ENCODE assay signal across 8 cellular contexts in genomic region chr1:39398278-39399010, GRCh38.
A peak's percentile ranks its signal among the peaks of the same experiment; 100 is the strongest.
DNase-seq lines count a peak whose midpoint lies in the region; ATAC-seq and TF ChIP-seq lines count a peak whose summit lies in the region.

No MANE protein-coding gene starts in this region.

- no peaks in the 10 kb centered on the region for H3K9me3 ChIP-seq in stomach

- H3K4me3 ChIP-seq in stomach = no peak overlapping the region

- H3K27me3 ChIP-seq in stomach = no peaks in the 10 kb centered on the region

- H3K27me3 Mint-ChIP-seq in dendritic cell treated with granulocyte-macrophage colony-stimulating factor and Interleukin-4, amounts not matched to agents 40 ng/mL and 50 ng/mL, for 4 days = no peaks in the 10 kb centered on the region
- no peaks in the 10 kb centered on the region for H3K27me3 Mint-ChIP-seq in memory B cell

- no peak for TF ChIP-seq CTCF in stomach (IDR thresholded peaks at IDR 0.05)

- H3K27ac Mint-ChIP-seq in dendritic cell treated with granulocyte-macrophage colony-stimulating factor and Interleukin-4, amounts not matched to agents 40 ng/mL and 50 ng/mL, for 4 days = peak overlapping the region; percentile 70
- peak overlapping the region; percentile 41 for H3K27ac Mint-ChIP-seq in memory B cell

- intact Hi-C loops in dendritic cell treated with granulocyte-macrophage colony-stimulating factor and Interleukin-4, amounts not matched to agents 40 ng/mL and 50 ng/mL, for 4 days (cut with micrococcal nuclease) = loop anchor here (1.0 kb wide), 1 partner anchor 10 kb away; no protein-coding TSS in a partner anchor
- intact Hi-C loops in stomach (cut with DNase I; ENCODE audit: low total_unique reads) = no loop called here

- peaks cover 5% of the 10 kb centered on the region for H3K36me3 Mint-ChIP-seq in dendritic cell treated with granulocyte-macrophage colony-stimulating factor and Interleukin-4, amounts not matched to agents 40 ng/mL and 50 ng/mL, for 4 days (ENCODE audit: low read depth)
- peaks cover 6% of the 10 kb centered on the region for H3K36me3 Mint-ChIP-seq in memory B cell

- peak; percentile 67 for DNase-seq in Ammon's horn (ENCODE audit: low spot score)
- DNase-seq in T-helper 22 cell (ENCODE audit: low read depth) = peak; percentile 26
- DNase-seq in memory B cell (ENCODE audit: low spot score in 2 of 2) = no peak
- peak; percentile 59 for DNase-seq in stomach
- DNase-seq in NCI-H2196 (lab: John Stamatoyannopoulos, UW; ENCODE audit: unreplicated experiment) = no peak

- peaks cover 50 to 70% (median 58%) of the 10 kb centered on the region in 4 donors for H3K4me1 ChIP-seq in stomach

- H3K4me3 Mint-ChIP-seq in dendritic cell treated with granulocyte-macrophage colony-stimulating factor and Interleukin-4, amounts not matched to agents 40 ng/mL and 50 ng/mL, for 4 days = no peak overlapping the region
- peak overlapping the region; percentile 21 for H3K4me3 Mint-ChIP-seq in memory B cell

- H3K9me3 Mint-ChIP-seq in dendritic cell treated with granulocyte-macrophage colony-stimulating factor and Interleukin-4, amounts not matched to agents 40 ng/mL and 50 ng/mL, for 4 days = no peaks in the 10 kb centered on the region
- H3K9me3 Mint-ChIP-seq in memory B cell = no peaks in the 10 kb centered on the region

- no peaks in the 10 kb centered on the region for H3K36me3 ChIP-seq in stomach

- H3K4me1 Mint-ChIP-seq in dendritic cell treated with granulocyte-macrophage colony-stimulating factor and Interleukin-4, amounts not matched to agents 40 ng/mL and 50 ng/mL, for 4 days (ENCODE audit: low read depth) = peaks cover 63% of the 10 kb centered on the region
- peaks cover 48% of the 10 kb centered on the region for H3K4me1 Mint-ChIP-seq in memory B cell

- ATAC-seq in HG02642 (IDR thresholded peaks at IDR 0.05; ENCODE audit: poor library complexity, unreplicated experiment) (peak; percentile 47), memory B cell (ENCODE audit: low read depth) (peak; percentile 32), HG03354 (IDR thresholded peaks at IDR 0.05; ENCODE audit: poor library complexity, severe bottlenecking, unreplicated experiment) (no peak)

- H3K27ac ChIP-seq in stomach = peak overlapping the region; percentile 56 to 89 (median 82)

- WGBS in stomach, 5 donors = 34 to 45% (median 39%) methylated on average over 6 of the region's 6 CpGs

- no peak for TF ChIP-seq POLR2A in stomach (IDR thresholded peaks at IDR 0.05)

- no peak for TF ChIP-seq EP300 in stomach (IDR thresholded peaks at IDR 0.05)

Comparison
In these comparisons a context has a peak if more than half of its experiments do, and no peak if none do; other contexts are left out.
1. DNase-seq: peak in Ammon's horn (single experiment), T-helper 22 cell (single experiment) and stomach (single experiment); none in memory B cell (0 of 2) and NCI-H2196 (single experiment).